Comparison of ENCODE assay signal across 23 cellular contexts in genomic region chr3:63056932-63057331, GRCh38.
"Had no signal": no experiment of that assay in that cellular context is flagged by ENCODE, and none has a peak within 500 bp of the region (broad histone marks: within the 10 kb centered on the region; RNA-seq: fewer than 3 reads in every experiment).

No MANE protein-coding gene starts in this region.

- H3K27ac ChIP-seq: ascending aorta, breast epithelium, cardiac muscle cell, colonic mucosa had no signal

- H3K4me1 ChIP-seq: ascending aorta, breast epithelium, colonic mucosa had no signal

- H3K27me3 ChIP-seq: ascending aorta, breast epithelium, cardiac muscle cell, colonic mucosa had no signal

- DNase-seq: activated CD4-positive, alpha-beta memory T cell treated with anti-CD3 and anti-CD28 coated beads, Interleukin-2, amount 10 ng/mL, durations not matched to agents 7 days and 5 days; activated CD4-positive, alpha-beta T cell treated with anti-CD3 and anti-CD28 coated beads for 1 hour; activated CD4-positive, alpha-beta T cell treated with anti-CD3 and anti-CD28 coated beads for 4 hours; activated CD4-positive, alpha-beta T cell treated with anti-CD3 and anti-CD28 coated beads, Interleukin-2, amount 10 ng/mL, durations not matched to agents 7 days and 5 days; activated CD4-positive, alpha-beta T cell treated with anti-CD3 and anti-CD28 coated beads, Interleukin-2, amount 50 U/mL, for 4 hours; activated CD8-positive, alpha-beta memory T cell treated with anti-CD3 and anti-CD28 coated beads, Interleukin-2, amount 50 U/mL, for 48 hours; activated gamma-delta T cell; activated naive CD4-positive, alpha-beta T cell; activated naive CD4-positive, alpha-beta T cell treated with anti-CD3 and anti-CD28 coated beads, Interleukin-2, amount 10 ng/mL, durations not matched to agents 7 days and 5 days; activated naive CD8-positive, alpha-beta T cell treated with anti-CD3 and anti-CD28 coated beads, Interleukin-2, amount 10 ng/mL, durations not matched to agents 7 days and 5 days; activated T-cell treated with anti-CD3 and anti-CD28 coated beads for 4 hours; activated T-cell treated with anti-CD3 and anti-CD28 coated beads, Interleukin-2, amount 50 U/mL, for 24 hours; activated T-cell treated with anti-CD3 and anti-CD28 coated beads, Interleukin-2, amount 50 U/mL, for 72 hours; central memory CD4-positive, alpha-beta T cell; cerebellar nuclear complex; colonic mucosa; effector CD8-positive, alpha-beta T cell; foreskin fibroblast; head of caudate nucleus; T-helper 2 cell had no signal

- H3K9me3 ChIP-seq: ascending aorta, breast epithelium, colonic mucosa had no signal

- H3K4me3 ChIP-seq: ascending aorta, breast epithelium, cardiac muscle cell, colonic mucosa had no signal

- H3K36me3 ChIP-seq: ascending aorta, breast epithelium, cardiac muscle cell, colonic mucosa had no signal
